In the genomic region with DNA sequence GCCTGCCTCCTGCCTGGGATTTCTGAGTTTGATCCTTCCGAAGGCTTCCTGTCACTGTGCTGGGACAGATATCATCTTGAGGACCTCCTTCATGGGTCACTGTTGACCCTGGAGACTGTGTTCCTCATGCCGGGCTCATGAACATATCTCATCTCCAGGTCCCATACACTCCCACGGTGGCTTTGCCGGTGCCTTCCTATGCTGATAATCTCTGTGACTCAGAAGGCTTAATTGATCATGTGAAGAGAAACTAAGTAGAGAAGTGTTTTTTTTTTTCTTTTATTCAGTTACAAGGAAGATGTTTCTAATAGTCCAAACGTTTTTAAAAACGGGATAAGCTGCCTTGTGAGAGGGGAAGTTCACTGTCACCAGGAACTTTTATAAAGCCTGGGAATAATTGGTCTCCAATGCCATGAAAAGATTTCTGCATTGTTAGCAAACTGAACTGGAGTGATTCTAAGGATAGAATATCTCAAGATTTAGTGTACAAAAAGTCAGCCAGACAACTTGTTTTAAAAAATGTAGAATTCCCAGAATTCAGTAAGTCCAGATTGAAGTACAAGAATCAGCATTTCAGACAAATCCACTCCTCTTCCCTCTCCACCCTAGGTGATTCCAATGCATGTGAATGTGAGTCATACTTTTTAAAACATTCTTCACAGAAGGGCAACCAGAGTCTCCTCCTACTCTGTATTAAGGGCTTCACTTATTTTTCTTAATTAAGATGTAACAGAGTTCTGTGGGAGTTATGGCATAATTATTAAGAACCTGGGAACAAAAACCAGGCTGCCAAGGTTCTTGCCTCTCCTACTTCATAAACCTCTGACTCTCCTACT, we compare ENCODE assay signal across 1 cellular context.
TF ChIP-seq lines count a peak whose summit lies in the region.

No MANE protein-coding gene starts in this region.

TF ChIP-seq in WTC11, 78 proteins besides CTCF, POLR2A, EP300 and RAD21 (continued from another document):
- TF ChIP-seq AFF4 (CRISPR knock-in tag; IDR thresholded peaks at IDR 0.05; ENCODE audit: borderline replicate concordance), result no peak
- TF ChIP-seq, protein P1, sequence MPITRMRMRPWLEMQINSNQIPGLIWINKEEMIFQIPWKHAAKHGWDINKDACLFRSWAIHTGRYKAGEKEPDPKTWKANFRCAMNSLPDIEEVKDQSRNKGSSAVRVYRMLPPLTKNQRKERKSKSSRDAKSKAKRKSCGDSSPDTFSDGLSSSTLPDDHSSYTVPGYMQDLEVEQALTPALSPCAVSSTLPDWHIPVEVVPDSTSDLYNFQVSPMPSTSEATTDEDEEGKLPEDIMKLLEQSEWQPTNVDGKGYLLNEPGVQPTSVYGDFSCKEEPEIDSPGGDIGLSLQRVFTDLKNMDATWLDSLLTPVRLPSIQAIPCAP (CRISPR knock-in tag; IDR thresholded peaks at IDR 0.05), result no peak
- TF ChIP-seq, protein P2, sequence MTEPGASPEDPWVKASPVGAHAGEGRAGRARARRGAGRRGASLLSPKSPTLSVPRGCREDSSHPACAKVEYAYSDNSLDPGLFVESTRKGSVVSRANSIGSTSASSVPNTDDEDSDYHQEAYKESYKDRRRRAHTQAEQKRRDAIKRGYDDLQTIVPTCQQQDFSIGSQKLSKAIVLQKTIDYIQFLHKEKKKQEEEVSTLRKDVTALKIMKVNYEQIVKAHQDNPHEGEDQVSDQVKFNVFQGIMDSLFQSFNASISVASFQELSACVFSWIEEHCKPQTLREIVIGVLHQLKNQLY (CRISPR knock-in tag; IDR thresholded peaks at IDR 0.05), result no peak
- no peak for TF ChIP-seq ZNF416 (CRISPR knock-in tag; IDR thresholded peaks at IDR 0.05)
- TF ChIP-seq ZNF671 (CRISPR knock-in tag; IDR thresholded peaks at IDR 0.05), result no peak
- no peak for TF ChIP-seq AR (CRISPR knock-in tag; IDR thresholded peaks at IDR 0.05)
- no peak for TF ChIP-seq KAT7 (CRISPR knock-in tag; IDR thresholded peaks at IDR 0.05; ENCODE audit: borderline replicate concordance)
- TF ChIP-seq, protein P3, sequence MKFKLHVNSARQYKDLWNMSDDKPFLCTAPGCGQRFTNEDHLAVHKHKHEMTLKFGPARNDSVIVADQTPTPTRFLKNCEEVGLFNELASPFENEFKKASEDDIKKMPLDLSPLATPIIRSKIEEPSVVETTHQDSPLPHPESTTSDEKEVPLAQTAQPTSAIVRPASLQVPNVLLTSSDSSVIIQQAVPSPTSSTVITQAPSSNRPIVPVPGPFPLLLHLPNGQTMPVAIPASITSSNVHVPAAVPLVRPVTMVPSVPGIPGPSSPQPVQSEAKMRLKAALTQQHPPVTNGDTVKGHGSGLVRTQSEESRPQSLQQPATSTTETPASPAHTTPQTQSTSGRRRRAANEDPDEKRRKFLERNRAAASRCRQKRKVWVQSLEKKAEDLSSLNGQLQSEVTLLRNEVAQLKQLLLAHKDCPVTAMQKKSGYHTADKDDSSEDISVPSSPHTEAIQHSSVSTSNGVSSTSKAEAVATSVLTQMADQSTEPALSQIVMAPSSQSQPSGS (CRISPR knock-in tag; IDR thresholded peaks at IDR 0.05; ENCODE audit: borderline replicate concordance, low read depth), result no peak
- TF ChIP-seq ZNF281 (CRISPR knock-in tag; IDR thresholded peaks at IDR 0.05), result no peak
- TF ChIP-seq ZNF219 (CRISPR knock-in tag; IDR thresholded peaks at IDR 0.05; ENCODE audit: borderline replicate concordance), result no peak
- no peak for TF ChIP-seq ZNF317 (CRISPR knock-in tag; IDR thresholded peaks at IDR 0.05; ENCODE audit: borderline replicate concordance, low read depth)
- TF ChIP-seq JAZF1 (CRISPR knock-in tag; IDR thresholded peaks at IDR 0.05), result no peak
- TF ChIP-seq ATF6 (CRISPR knock-in tag; IDR thresholded peaks at IDR 0.05), result no peak
- TF ChIP-seq, protein P4, sequence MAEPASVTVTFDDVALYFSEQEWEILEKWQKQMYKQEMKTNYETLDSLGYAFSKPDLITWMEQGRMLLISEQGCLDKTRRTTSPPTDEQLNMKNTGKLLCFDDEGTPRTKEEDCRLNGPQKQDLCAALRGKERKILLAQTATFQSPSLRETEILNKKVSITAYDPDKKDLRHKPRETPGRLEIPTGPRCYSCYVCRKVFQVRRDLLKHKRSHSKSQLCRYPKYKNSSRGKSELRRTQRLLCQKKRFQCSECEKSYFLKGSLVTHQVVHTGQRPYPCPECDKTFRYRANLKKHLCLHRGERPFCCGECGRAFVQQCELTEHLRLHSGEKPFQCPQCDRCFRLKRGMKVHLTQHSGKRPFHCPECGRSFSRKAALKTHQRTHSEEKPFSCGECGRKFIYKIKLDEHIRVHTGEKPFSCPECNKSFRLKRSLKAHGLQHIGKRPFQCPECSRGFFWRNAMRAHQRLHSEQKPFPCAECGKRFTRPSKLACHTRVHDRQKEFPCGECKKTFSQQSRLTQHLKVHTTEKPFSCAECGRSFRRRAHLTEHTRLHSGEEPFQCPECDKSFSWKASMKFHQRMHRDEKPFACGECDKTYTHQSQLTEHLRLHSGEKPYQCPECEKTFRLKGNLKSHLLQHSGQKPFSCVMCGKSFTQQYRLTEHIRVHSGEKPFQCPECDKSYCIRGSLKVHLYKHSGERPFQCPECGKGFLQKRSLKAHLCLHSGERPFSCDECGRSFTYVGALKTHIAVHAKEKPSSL (CRISPR knock-in tag; conservative IDR thresholded peaks at IDR 0.05), result no peak
- TF ChIP-seq, protein P5, sequence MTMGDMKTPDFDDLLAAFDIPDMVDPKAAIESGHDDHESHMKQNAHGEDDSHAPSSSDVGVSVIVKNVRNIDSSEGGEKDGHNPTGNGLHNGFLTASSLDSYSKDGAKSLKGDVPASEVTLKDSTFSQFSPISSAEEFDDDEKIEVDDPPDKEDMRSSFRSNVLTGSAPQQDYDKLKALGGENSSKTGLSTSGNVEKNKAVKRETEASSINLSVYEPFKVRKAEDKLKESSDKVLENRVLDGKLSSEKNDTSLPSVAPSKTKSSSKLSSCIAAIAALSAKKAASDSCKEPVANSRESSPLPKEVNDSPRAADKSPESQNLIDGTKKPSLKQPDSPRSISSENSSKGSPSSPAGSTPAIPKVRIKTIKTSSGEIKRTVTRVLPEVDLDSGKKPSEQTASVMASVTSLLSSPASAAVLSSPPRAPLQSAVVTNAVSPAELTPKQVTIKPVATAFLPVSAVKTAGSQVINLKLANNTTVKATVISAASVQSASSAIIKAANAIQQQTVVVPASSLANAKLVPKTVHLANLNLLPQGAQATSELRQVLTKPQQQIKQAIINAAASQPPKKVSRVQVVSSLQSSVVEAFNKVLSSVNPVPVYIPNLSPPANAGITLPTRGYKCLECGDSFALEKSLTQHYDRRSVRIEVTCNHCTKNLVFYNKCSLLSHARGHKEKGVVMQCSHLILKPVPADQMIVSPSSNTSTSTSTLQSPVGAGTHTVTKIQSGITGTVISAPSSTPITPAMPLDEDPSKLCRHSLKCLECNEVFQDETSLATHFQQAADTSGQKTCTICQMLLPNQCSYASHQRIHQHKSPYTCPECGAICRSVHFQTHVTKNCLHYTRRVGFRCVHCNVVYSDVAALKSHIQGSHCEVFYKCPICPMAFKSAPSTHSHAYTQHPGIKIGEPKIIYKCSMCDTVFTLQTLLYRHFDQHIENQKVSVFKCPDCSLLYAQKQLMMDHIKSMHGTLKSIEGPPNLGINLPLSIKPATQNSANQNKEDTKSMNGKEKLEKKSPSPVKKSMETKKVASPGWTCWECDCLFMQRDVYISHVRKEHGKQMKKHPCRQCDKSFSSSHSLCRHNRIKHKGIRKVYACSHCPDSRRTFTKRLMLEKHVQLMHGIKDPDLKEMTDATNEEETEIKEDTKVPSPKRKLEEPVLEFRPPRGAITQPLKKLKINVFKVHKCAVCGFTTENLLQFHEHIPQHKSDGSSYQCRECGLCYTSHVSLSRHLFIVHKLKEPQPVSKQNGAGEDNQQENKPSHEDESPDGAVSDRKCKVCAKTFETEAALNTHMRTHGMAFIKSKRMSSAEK (CRISPR knock-in tag; IDR thresholded peaks at IDR 0.05; ENCODE audit: borderline replicate concordance), result no peak
